Comparison of ENCODE assay signal across 8 cellular contexts in genomic region chr15:66252411-66253295, GRCh38. TPM values are rescaled to one million over a fixed set of nuclear protein-coding genes. Genes with fewer than 3 reads are reported as not detected.
DNase-seq lines count a peak whose midpoint lies in the region; ATAC-seq and TF ChIP-seq lines count a peak whose summit lies in the region.

No MANE protein-coding gene starts in this region.

- H3K4me1 ChIP-seq in esophagus squamous epithelium (peaks cover 21 to 34% (median 26%) of the 10 kb centered on the region in 3 donors), muscle layer of colon (ENCODE audit: insufficient read depth, low read length) (peaks cover 8% of the 10 kb centered on the region)

- intact Hi-C loops in esophagus squamous epithelium (cut with DNase I), result no loop called here

- no peaks in the 10 kb centered on the region for H3K9me3 ChIP-seq in esophagus squamous epithelium
- no peaks in the 10 kb centered on the region for H3K9me3 ChIP-seq in muscle layer of colon (ENCODE audit: low read length)

- 1 to 2% methylated on average over 9 to 36 of the region's 79 CpGs for WGBS in esophagus squamous epithelium, 2 donors

- H3K27me3 ChIP-seq in esophagus squamous epithelium, result peaks cover 16 to 87% (median 29%) of the 10 kb centered on the region in 4 donors
- peaks cover 57 to 70% of the 10 kb centered on the region in 2 donors for H3K27me3 ChIP-seq in muscle layer of colon (ENCODE audit: control insufficient read depth in 1 of 2, insufficient read depth in 2 of 2, low read length in 2 of 2)

- ATAC-seq in stimulated activated naive CD8-positive, alpha-beta T cell treated with anti-CD3 and anti-CD28 coated beads, Interleukin-15, Interleukin-2, amounts not matched to agents 100 U/mL and 50 U/mL, for 24 hours, result peak; percentile 68

- no peak overlapping the region for H3K9ac ChIP-seq in muscle layer of colon (ENCODE audit: low read length)

- DNase-seq in NCI-H524 (lab: John Stamatoyannopoulos, UW) (peak; percentile 34 to 66), NCI-H524 treated with DMSO at 0.1 percent for 48 hours (lab: John Stamatoyannopoulos, UW) (no peak), NCI-H510A (lab: John Stamatoyannopoulos, UW) (peak; percentile 19), activated T-cell treated with anti-CD3 and anti-CD28 coated beads for 1 hour (ENCODE audit: low read depth) (peak; percentile 33), esophagus squamous epithelium (lab: John Stamatoyannopoulos, UW) (no peak), COLO829 (ENCODE audit: low spot score) (no peak)
- DNase-seq in stimulated activated naive CD8-positive, alpha-beta T cell treated with anti-CD3 and anti-CD28 coated beads, Interleukin-15, Interleukin-2, amounts not matched to agents 100 U/mL and 50 U/mL, for 24 hours, result peak; percentile 70

- TF ChIP-seq CTCF in esophagus squamous epithelium (IDR thresholded peaks at IDR 0.05), result peak; percentile 31 to 62 (median 46)

- H3K4me3 ChIP-seq in esophagus squamous epithelium (peak overlapping the region; percentile 35 to 74 (median 48)), muscle layer of colon (ENCODE audit: low read depth in 1 of 2, low read length in 2 of 2) (peak overlapping the region; percentile 65 to 83)

- no peaks in the 10 kb centered on the region for H3K36me3 ChIP-seq in esophagus squamous epithelium
- no peaks in the 10 kb centered on the region for H3K36me3 ChIP-seq in muscle layer of colon (ENCODE audit: insufficient read depth, low read length)

- H3K27ac ChIP-seq in esophagus squamous epithelium (no peak overlapping the region), muscle layer of colon (ENCODE audit: low read depth, low read length) (no peak overlapping the region)

- no peak for TF ChIP-seq POLR2A in esophagus squamous epithelium (IDR thresholded peaks at IDR 0.05)

RNA-seq across cellular contexts. Expression of gene MEGF11, which starts 0.9 kb away (rescaled TPM):
- total RNA-seq in esophagus squamous epithelium, result not detected

RNA-seq across cellular contexts. Expression of gene DIS3L, which starts 40.7 kb away (rescaled TPM):
- 10 to 100 TPM; 12.5 to 34.0 (median 20.6) TPM for total RNA-seq in esophagus squamous epithelium

Comparison
In these comparisons a context has a peak if more than half of its experiments do, and no peak if none do; other contexts are left out.
1. DNase-seq: peak in NCI-H524 (2 of 2), NCI-H510A (single experiment), activated T-cell treated with anti-CD3 and anti-CD28 coated beads for 1 hour (single experiment) and stimulated activated naive CD8-positive, alpha-beta T cell treated with anti-CD3 and anti-CD28 coated beads, Interleukin-15, Interleukin-2, amounts not matched to agents 100 U/mL and 50 U/mL, for 24 hours (single experiment); none in NCI-H524 treated with DMSO at 0.1 percent for 48 hours (single experiment), esophagus squamous epithelium (single experiment) and COLO829 (single experiment).